19 cellular contexts compared by ENCODE assay signal in genomic region chr6:124676033-124676432, GRCh38.
A peak's percentile ranks its signal among the peaks of the same experiment; 100 is the strongest.
DNase-seq lines count a peak whose midpoint lies in the region; ATAC-seq and TF ChIP-seq lines count a peak whose summit lies in the region.
"Had no signal": no experiment of that assay in that cellular context is flagged by ENCODE, and none has a peak within 500 bp of the region (broad histone marks: within the 10 kb centered on the region; RNA-seq: fewer than 3 reads in every experiment).

No MANE protein-coding gene starts in this region.

- H3K27ac Mint-ChIP-seq in osteocyte (ENCODE audit: unreplicated experiment), result peak overlapping the region; percentile 91
- H3K27ac Mint-ChIP-seq: activated naive CD8-positive, alpha-beta T cell treated with anti-CD3 and anti-CD28 coated beads, Interleukin-2, amount 50 U/mL, for 24 hours; CD4-positive, alpha-beta T cell; IgD-negative memory B cell had no signal

- H3K4me3 ChIP-seq in SJCRH30, result no peak overlapping the region
- H3K4me3 ChIP-seq: psoas muscle had no signal

- no peaks in the 10 kb centered on the region for H3K27me3 Mint-ChIP-seq in osteocyte (ENCODE audit: unreplicated experiment)
- H3K27me3 Mint-ChIP-seq: activated naive CD8-positive, alpha-beta T cell treated with anti-CD3 and anti-CD28 coated beads, Interleukin-2, amount 50 U/mL, for 24 hours; CD4-positive, alpha-beta T cell; IgD-negative memory B cell had no signal

- peaks cover 47% of the 10 kb centered on the region for H3K36me3 Mint-ChIP-seq in osteocyte (ENCODE audit: unreplicated experiment)
- H3K36me3 Mint-ChIP-seq: IgD-negative memory B cell had no signal

- H3K9me3 Mint-ChIP-seq in osteocyte (ENCODE audit: unreplicated experiment), result peaks cover 32% of the 10 kb centered on the region

- peak overlapping the region; percentile 2 for H3K4me3 Mint-ChIP-seq in osteocyte (ENCODE audit: unreplicated experiment)
- H3K4me3 Mint-ChIP-seq: activated naive CD8-positive, alpha-beta T cell treated with anti-CD3 and anti-CD28 coated beads, Interleukin-2, amount 50 U/mL, for 24 hours; CD4-positive, alpha-beta T cell; IgD-negative memory B cell had no signal

- no peaks in the 10 kb centered on the region for H3K27me3 ChIP-seq in SJCRH30

- 0 out of 2 replicates have a peak, but pooled peaks cover 2% of the 10 kb centered on the region for H3K9me3 ChIP-seq in SJCRH30 (replicated peaks)

- DNase-seq in GM04503 (ENCODE audit: low read depth) (peak; percentile 33), amniotic epithelial cell (ENCODE audit: low read depth) (peak; percentile 94), fibroblast of peridontal ligament (ENCODE audit: extremely low read depth) (peak; percentile 73), osteocyte (ENCODE audit: extremely low spot score, unreplicated experiment) (no peak), SJCRH30 (no peak), activated gamma-delta T cell (lab: John Stamatoyannopoulos, UW) (no peak)
- DNase-seq: activated CD4-positive, CD25-positive, alpha-beta regulatory T cell treated with anti-CD3 and anti-CD28 coated beads, Interleukin-2, amount 50 U/mL, for 72 hours; activated naive CD8-positive, alpha-beta T cell treated with anti-CD3 and anti-CD28 coated beads, Interleukin-2, amount 50 U/mL, for 24 hours; CD4-positive, alpha-beta T cell; cerebellar nuclear complex; DMS53; head of caudate nucleus; NCI-H187; NCI-H345; psoas muscle had no signal

- H3K4me1 Mint-ChIP-seq in osteocyte (ENCODE audit: unreplicated experiment), result peaks cover 33% of the 10 kb centered on the region
- H3K4me1 Mint-ChIP-seq: activated naive CD8-positive, alpha-beta T cell treated with anti-CD3 and anti-CD28 coated beads, Interleukin-2, amount 50 U/mL, for 24 hours; IgD-negative memory B cell had no signal

- ATAC-seq in HG03457 (IDR thresholded peaks at IDR 0.05; ENCODE audit: unreplicated experiment) (no peak), GM19395 (IDR thresholded peaks at IDR 0.05; ENCODE audit: unreplicated experiment) (no peak)
- ATAC-seq: activated naive CD8-positive, alpha-beta T cell treated with anti-CD3 and anti-CD28 coated beads, Interleukin-2, amount 50 U/mL, for 24 hours; psoas muscle; SK-N-SH treated with all-trans-retinoic acid at 6 μM for 48 hours had no signal

- TF ChIP-seq CTCF in osteocyte (IDR thresholded peaks at IDR 0.05), result no peak

- no peaks in the 10 kb centered on the region for H3K36me3 ChIP-seq in SJCRH30

- H3K27ac ChIP-seq in SJCRH30, result no peak overlapping the region
- H3K27ac ChIP-seq: psoas muscle had no signal

- H3K4me1 ChIP-seq in SJCRH30, result no peaks in the 10 kb centered on the region
- H3K4me1 ChIP-seq: psoas muscle had no signal

Comparison
In these comparisons a context has a peak if more than half of its experiments do, and no peak if none do; other contexts are left out.
1. DNase-seq: peak in GM04503 (single experiment), amniotic epithelial cell (single experiment) and fibroblast of peridontal ligament (single experiment); none in osteocyte (single experiment), SJCRH30 (0 of 2) and activated gamma-delta T cell (single experiment).